ENCODE assay signal across 14 cellular contexts in the genomic region with DNA sequence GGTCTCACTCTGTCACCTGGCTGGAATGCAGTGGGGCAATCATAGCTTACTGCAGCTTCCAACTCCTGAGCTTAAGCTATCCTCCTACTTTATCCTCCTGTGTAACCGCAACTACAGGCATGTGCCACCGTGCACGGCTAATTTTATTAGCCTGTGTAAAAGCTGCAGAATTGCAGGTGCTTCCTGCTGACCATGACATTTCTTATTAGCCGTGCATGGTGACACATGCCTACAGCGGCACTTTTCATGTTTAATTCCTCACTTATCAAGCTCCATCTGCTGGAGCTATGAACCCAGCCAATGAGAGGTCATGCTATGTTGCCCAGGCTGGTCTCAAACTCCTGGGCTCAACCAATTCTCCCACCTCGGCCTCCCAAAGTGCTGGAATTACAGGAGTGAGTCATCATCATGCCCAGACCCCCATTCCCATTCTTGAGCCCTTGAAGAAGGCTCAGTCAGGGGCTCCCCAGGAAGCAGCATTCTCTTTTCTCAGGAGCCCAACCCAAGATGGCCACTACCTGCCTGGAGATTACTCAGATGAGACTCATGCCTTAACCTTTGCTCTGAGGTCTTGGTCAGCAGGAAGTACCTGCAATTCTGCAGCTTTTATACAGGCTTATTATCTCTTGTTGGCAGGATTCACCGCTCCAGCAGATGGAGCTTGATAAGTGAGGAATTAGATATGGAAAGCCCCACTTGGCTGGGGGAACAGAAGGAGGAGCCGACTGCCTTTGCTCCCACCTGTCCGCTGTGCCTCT.
"Had no signal": no experiment of that assay in that cellular context is flagged by ENCODE, and none has a peak within 500 bp of the region (broad histone marks: within the 10 kb centered on the region; RNA-seq: fewer than 3 reads in every experiment).

No MANE protein-coding gene starts in this region.

- H3K27me3 ChIP-seq: esophagus squamous epithelium, upper lobe of left lung had no signal

- H3K9me3 ChIP-seq: esophagus squamous epithelium, upper lobe of left lung had no signal

- H3K36me3 ChIP-seq: esophagus squamous epithelium, left ventricle myocardium inferior, upper lobe of left lung had no signal

- DNase-seq: activated CD4-positive, alpha-beta memory T cell treated with anti-CD3 and anti-CD28 coated beads, Interleukin-2, amount 10 ng/mL, durations not matched to agents 7 days and 5 days; activated CD8-positive, alpha-beta memory T cell treated with anti-CD3 and anti-CD28 coated beads, Interleukin-2, amount 50 U/mL, for 4 hours; activated gamma-delta T cell treated with Interleukin-2 at 50 U/mL for 16 hours; activated naive CD8-positive, alpha-beta T cell treated with anti-CD3 and anti-CD28 coated beads, Interleukin-2, amount 10 ng/mL, durations not matched to agents 7 days and 5 days; activated T-cell treated with anti-CD3 and anti-CD28 coated beads, Interleukin-2, amount 50 U/mL, for 72 hours; aorta; esophagus squamous epithelium; foreskin fibroblast; left ventricle myocardium inferior; nucleus accumbens; psoas muscle; stimulated activated CD4-positive, alpha-beta T cell treated with anti-CD3 and anti-CD28 coated beads, Interleukin-2, amount 100 ng/mL, for 48 hours; stimulated activated naive CD8-positive, alpha-beta T cell treated with anti-CD3 and anti-CD28 coated beads, Interleukin-15, Interleukin-2, amounts not matched to agents 100 U/mL and 50 U/mL, for 24 hours; upper lobe of left lung had no signal

- H3K4me3 ChIP-seq: esophagus squamous epithelium, left ventricle myocardium inferior, psoas muscle, upper lobe of left lung had no signal

- H3K4me1 ChIP-seq: esophagus squamous epithelium, left ventricle myocardium inferior, psoas muscle, upper lobe of left lung had no signal

- H3K27ac ChIP-seq: esophagus squamous epithelium, left ventricle myocardium inferior, psoas muscle, upper lobe of left lung had no signal
